23 cellular contexts compared by ENCODE assay signal in the genomic region with DNA sequence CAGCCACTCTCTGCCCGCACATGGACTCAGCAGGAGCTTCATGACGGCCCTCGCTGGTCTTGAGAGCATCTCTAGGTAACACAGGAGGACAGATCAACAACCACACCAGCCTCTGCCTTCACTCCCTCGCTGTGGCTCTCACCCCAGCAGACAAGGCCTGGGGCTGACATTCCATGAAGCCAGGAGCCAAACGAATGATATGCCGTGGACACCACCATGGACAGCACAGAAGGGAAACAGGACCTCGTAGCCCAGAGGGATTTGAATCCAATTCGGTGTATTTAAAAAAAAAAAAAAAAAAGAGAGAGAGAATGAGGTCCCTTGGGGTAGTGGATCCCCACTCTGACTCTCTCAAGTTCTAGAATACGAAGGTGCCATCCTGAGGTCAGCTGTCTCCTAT.
"Had no signal": no experiment of that assay in that cellular context is flagged by ENCODE, and none has a peak within 500 bp of the region (broad histone marks: within the 10 kb centered on the region; RNA-seq: fewer than 3 reads in every experiment).

No MANE protein-coding gene starts in this region.

- H3K4me3 ChIP-seq: MG63, SJSA1, SK-N-MC had no signal

- H3K27ac ChIP-seq: SJSA1, SK-N-MC had no signal

- DNase-seq: IMR-90, Karpas-422, KG1, MG63, NCI-H1092, NCI-H1105 treated with DMSO at 0.1 percent for 48 hours, NCI-H1417 treated with DMSO at 0.1 percent for 48 hours, NCI-H146, NCI-H1694 treated with DMSO at 0.1 percent for 48 hours, NCI-H1930, NCI-H2081, NCI-H2107, NCI-H2227 treated with DMSO at 0.1 percent for 48 hours, NCI-H524 treated with DMSO at 0.1 percent for 48 hours, NCI-H69, NCI-H774, Right ventricle myocardium superior, RPMI8226, SIG-M5 had no signal

- H3K9me3 ChIP-seq: MG63 had no signal

- ATAC-seq: HepG2 had no signal

- FAIRE-seq: HepG2, RCC 7860 had no signal

- H3K36me3 ChIP-seq: MG63, SJSA1 had no signal
